In the genomic region with DNA sequence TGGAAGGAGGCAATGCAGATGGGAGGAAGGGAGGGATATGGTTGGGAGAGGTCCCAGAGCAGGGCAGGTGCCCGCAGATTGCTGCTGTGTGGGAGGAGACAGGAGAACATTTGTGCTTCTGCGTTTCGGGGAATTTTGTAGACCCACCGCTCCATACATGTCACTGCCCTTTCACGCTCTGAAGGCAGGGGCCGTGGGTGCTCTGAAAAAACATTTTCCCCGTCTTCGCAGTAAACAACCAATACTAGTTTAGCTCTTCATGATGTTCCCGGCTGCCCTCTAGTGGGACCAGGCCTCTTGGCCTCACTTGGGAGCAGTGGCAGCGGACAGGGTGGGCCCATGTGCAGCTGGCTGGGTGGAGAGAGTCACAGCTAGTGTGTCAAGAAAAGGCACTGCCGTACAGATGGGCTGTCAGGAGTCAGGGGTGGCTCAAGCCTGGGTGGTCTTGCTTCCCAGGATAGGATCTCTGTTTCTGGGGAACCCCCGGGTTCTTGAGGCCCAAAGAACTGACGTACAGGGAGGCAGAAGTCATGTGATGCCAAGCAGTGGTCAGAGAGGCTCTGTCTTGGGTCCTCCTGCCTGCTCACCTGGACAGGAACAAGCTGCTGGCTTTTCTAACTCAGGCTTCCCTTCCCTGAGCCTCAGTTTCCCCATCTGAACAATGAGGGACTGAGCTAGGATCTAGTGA, we compare ENCODE assay signal across 7 cellular contexts. TPM values are rescaled to one million over a fixed set of nuclear protein-coding genes. Genes with fewer than 3 reads are reported as not detected.
A peak's percentile ranks its signal among the peaks of the same experiment; 100 is the strongest.
DNase-seq lines count a peak whose midpoint lies in the region; ATAC-seq and TF ChIP-seq lines count a peak whose summit lies in the region.

No MANE protein-coding gene starts in this region.

- no peaks in the 10 kb centered on the region for H3K79me2 ChIP-seq in parathyroid adenoma

- peaks cover 62% of the 10 kb centered on the region for H3K4me1 Mint-ChIP-seq in activated naive CD8-positive, alpha-beta T cell treated with anti-CD3 and anti-CD28 coated beads for 36 hours

- no peak for ATAC-seq in GM21447 (IDR thresholded peaks at IDR 0.05; ENCODE audit: unreplicated experiment)

- H3K4me2 ChIP-seq in parathyroid adenoma (ENCODE audit: low read length): no peak overlapping the region

- H3K27ac ChIP-seq in cardiac muscle cell: no peak overlapping the region
- H3K27ac ChIP-seq in parathyroid adenoma: no peak overlapping the region

- H3K9ac ChIP-seq in parathyroid adenoma: no peak overlapping the region

- DNase-seq in NCI-H1092 treated with DMSO at 0.1 percent for 48 hours (lab: John Stamatoyannopoulos, UW): peak; percentile 32
- peak; percentile 49 for DNase-seq in activated naive CD8-positive, alpha-beta T cell treated with anti-CD3 and anti-CD28 coated beads for 36 hours
- peak; percentile 75 to 76 for DNase-seq in cardiac muscle cell (ENCODE audit: low read depth in 1 of 2, low spot score in 1 of 2)
- no peak for DNase-seq in glomerular visceral epithelial cell (ENCODE audit: extremely low spot score)

- H3K4me3 ChIP-seq in cardiac muscle cell (no peak overlapping the region), parathyroid adenoma (ENCODE audit: low read depth, low read length) (no peak overlapping the region)

- TF ChIP-seq CTCF in GM12874 (IDR thresholded peaks at IDR 0.05; ENCODE audit: insufficient read depth, low read depth, low read length) (peak; percentile 75), cardiac muscle cell (IDR thresholded peaks at IDR 0.05; ENCODE audit: low read depth, low read length) (peak; percentile 84), parathyroid adenoma (IDR thresholded peaks at IDR 0.05) (peak; percentile 63)

- no peaks in the 10 kb centered on the region for H3K4me1 ChIP-seq in cardiac muscle cell (ENCODE audit: low read depth)
- H3K4me1 ChIP-seq in parathyroid adenoma: peaks cover 3% of the 10 kb centered on the region

- peak overlapping the region; percentile 85 for H3K27ac Mint-ChIP-seq in activated naive CD8-positive, alpha-beta T cell treated with anti-CD3 and anti-CD28 coated beads for 36 hours

- peak overlapping the region; percentile 81 for H2AFZ ChIP-seq in parathyroid adenoma

- no peaks in the 10 kb centered on the region for H3K27me3 Mint-ChIP-seq in activated naive CD8-positive, alpha-beta T cell treated with anti-CD3 and anti-CD28 coated beads for 36 hours

- no peak overlapping the region for H3K4me3 Mint-ChIP-seq in activated naive CD8-positive, alpha-beta T cell treated with anti-CD3 and anti-CD28 coated beads for 36 hours

- H3K27me3 ChIP-seq in cardiac muscle cell (no peaks in the 10 kb centered on the region), parathyroid adenoma (ENCODE audit: control insufficient read depth, insufficient read depth, low read length) (no peaks in the 10 kb centered on the region)

- H3K9me3 ChIP-seq in cardiac muscle cell (ENCODE audit: low read depth) (no peaks in the 10 kb centered on the region), parathyroid adenoma (ENCODE audit: control insufficient read depth, low read length) (no peaks in the 10 kb centered on the region)

- H3K36me3 ChIP-seq in cardiac muscle cell: no peaks in the 10 kb centered on the region
- H3K36me3 ChIP-seq in parathyroid adenoma (ENCODE audit: control insufficient read depth, insufficient read depth, low read length): no peaks in the 10 kb centered on the region

- H3K9me3 Mint-ChIP-seq in activated naive CD8-positive, alpha-beta T cell treated with anti-CD3 and anti-CD28 coated beads for 36 hours: no peaks in the 10 kb centered on the region

- peaks cover 52% of the 10 kb centered on the region for H3K36me3 Mint-ChIP-seq in activated naive CD8-positive, alpha-beta T cell treated with anti-CD3 and anti-CD28 coated beads for 36 hours

RNA-seq across cellular contexts. Expression of a gene that starts 46.5 kb away (rescaled TPM):
- 10 to 100 TPM; 10.4 TPM for total RNA-seq in activated naive CD8-positive, alpha-beta T cell treated with anti-CD3 and anti-CD28 coated beads for 36 hours
- 26.5 and 43.0 TPM in 2 replicates for total RNA-seq in cardiac muscle cell
- 25.5 and 49.6 TPM in 2 replicates for polyA plus RNA-seq in cardiac muscle cell

RNA-seq across cellular contexts. Expression of a gene that starts 56.5 kb away (rescaled TPM):
- 100 to 1,000 TPM; 142 to 151 TPM for total RNA-seq in activated naive CD8-positive, alpha-beta T cell treated with anti-CD3 and anti-CD28 coated beads for 36 hours
- total RNA-seq in cardiac muscle cell: 0.18 TPM in 1 of 2 replicates, not detected in the other
- polyA plus RNA-seq in cardiac muscle cell: not detected in 2 replicates

Comparison
In these comparisons a context has a peak if more than half of its experiments do, and no peak if none do; other contexts are left out.
1. RNA of a gene that starts 56.5 kb away (total RNA-seq): 142 to 151 TPM in activated naive CD8-positive, alpha-beta T cell treated with anti-CD3 and anti-CD28 coated beads for 36 hours; 0.18 TPM in cardiac muscle cell; every median in the first group is over 100 times any median in the second.
2. Peak in every context shown above with its lines, with median percentiles within 50 percentile points of each other: CTCF ChIP-seq.